In genomic region chr16:71626858-71627213, GRCh38 we compare ENCODE assay signal across 1 cellular context.
TF ChIP-seq lines count a peak whose summit lies in the region.

No MANE protein-coding gene starts in this region.

TF ChIP-seq in H1, 55 proteins besides CTCF, POLR2A, EP300 and RAD21:
- TF ChIP-seq SIRT6 (IDR thresholded peaks at IDR 0.05; ENCODE audit: low read length) (no peak), MAX (IDR thresholded peaks at IDR 0.05) (0 out of 2 replicates have a peak, but pooled peaks have one; percentile 18), RNF2 (IDR thresholded peaks at IDR 0.05; ENCODE audit: borderline replicate concordance, low read depth, low read length, missing control alignments, poor library complexity, severe bottlenecking) (no peak), ASH2L (IDR thresholded peaks at IDR 0.05; ENCODE audit: low read length) (no peak), CBX5 (IDR thresholded peaks at IDR 0.05; ENCODE audit: low read depth, low read length) (no peak), KDM1A (IDR thresholded peaks at IDR 0.05; ENCODE audit: borderline replicate concordance, low read length) (no peak), GTF2F1 (IDR thresholded peaks at IDR 0.05; ENCODE audit: borderline replicate concordance, low read depth, low read length) (no peak), TCF12 (IDR thresholded peaks at IDR 0.05; ENCODE audit: low read depth, low read length) (no peak), TAF1 (IDR thresholded peaks at IDR 0.05; ENCODE audit: low read depth, low read length) (peak; percentile 58; the same call in 1 of the 2 replicates), NANOG (IDR thresholded peaks at IDR 0.05; ENCODE audit: insufficient read depth, low read depth, low read length, poor library complexity, severe bottlenecking) (no peak), TBP (IDR thresholded peaks at IDR 0.05; ENCODE audit: low read depth, low read length) (no peak)
TF ChIP-seq in H1: peak in this region for 2.
